Comparison of ENCODE assay signal across 18 cellular contexts in genomic region chr18:55365342-55365741, GRCh38.
"Had no signal": no experiment of that assay in that cellular context is flagged by ENCODE, and none has a peak within 500 bp of the region (broad histone marks: within the 10 kb centered on the region; RNA-seq: fewer than 3 reads in every experiment).

No MANE protein-coding gene starts in this region.

- H3K4me3 Mint-ChIP-seq: dendritic cell treated with granulocyte-macrophage colony-stimulating factor and Interleukin-4, amounts not matched to agents 40 ng/mL and 50 ng/mL, for 4 days; effector memory CD8-positive, alpha-beta T cell; endodermal cell; memory B cell had no signal

- ATAC-seq: effector memory CD8-positive, alpha-beta T cell; foreskin keratinocyte; gastroesophageal sphincter; heart right ventricle; left cardiac atrium; left lung; left ventricle myocardium superior; lower lobe of right lung had no signal

- H3K9me3 Mint-ChIP-seq: endodermal cell had no signal

- H3K27me3 Mint-ChIP-seq: dendritic cell treated with granulocyte-macrophage colony-stimulating factor and Interleukin-4, amounts not matched to agents 40 ng/mL and 50 ng/mL, for 4 days; effector memory CD8-positive, alpha-beta T cell; memory B cell had no signal

- H3K27ac Mint-ChIP-seq: dendritic cell treated with granulocyte-macrophage colony-stimulating factor and Interleukin-4, amounts not matched to agents 40 ng/mL and 50 ng/mL, for 4 days; effector memory CD8-positive, alpha-beta T cell; endodermal cell; memory B cell had no signal

- H3K4me1 Mint-ChIP-seq: endodermal cell had no signal

- DNase-seq: colonic mucosa; cortex of kidney; effector CD8-positive, alpha-beta T cell; effector memory CD8-positive, alpha-beta T cell; endodermal cell; erythroblast; foreskin keratinocyte; glutamatergic neuron; heart right ventricle; hippocampal formation; left cardiac atrium; left lung; left ventricle myocardium superior; lower lobe of right lung; midbrain had no signal
